In genomic region chr2:15724235-15724634, GRCh38 we compare ENCODE assay signal across 26 cellular contexts.
"Had no signal": no experiment of that assay in that cellular context is flagged by ENCODE, and none has a peak within 500 bp of the region (broad histone marks: within the 10 kb centered on the region; RNA-seq: fewer than 3 reads in every experiment).

No MANE protein-coding gene starts in this region.

- H3K27me3 Mint-ChIP-seq: stimulated activated naive CD8-positive, alpha-beta T cell treated with anti-CD3 and anti-CD28 coated beads, Interleukin-15, Interleukin-2, amounts not matched to agents 100 ng/mL and 50 ng/mL, for 24 hours had no signal

- H3K4me1 Mint-ChIP-seq: stimulated activated effector memory CD8-positive, alpha-beta T cell treated with anti-CD3 and anti-CD28 coated beads, Interleukin-12 subunit alpha, Interleukin-12 subunit beta, amount 100 ng/mL, for 72 hours; stimulated activated naive B cell treated with anti-CD40 and anti-IgM and Interleukin-4, amounts not matched to agents 10 μg/mL and 1 μg/mL and 100 μg/mL, for 72 hours had no signal

- H3K4me3 Mint-ChIP-seq: nephron; neural progenitor cell; stimulated activated effector memory CD8-positive, alpha-beta T cell treated with anti-CD3 and anti-CD28 coated beads, Interleukin-12 subunit alpha, Interleukin-12 subunit beta, amount 100 ng/mL, for 72 hours; stimulated activated naive B cell treated with anti-CD40 and anti-IgM and Interleukin-4, amounts not matched to agents 10 μg/mL and 1 μg/mL and 100 μg/mL, for 72 hours; stimulated activated naive CD8-positive, alpha-beta T cell treated with anti-CD3 and anti-CD28 coated beads, Interleukin-15, Interleukin-2, amounts not matched to agents 100 ng/mL and 50 ng/mL, for 24 hours had no signal

- H3K27ac ChIP-seq: neural progenitor cell, ovary, parathyroid adenoma, psoas muscle, right lobe of liver, sigmoid colon, stomach, thoracic aorta, thyroid gland, tibial nerve, upper lobe of left lung, vagina had no signal

- H3K4me3 ChIP-seq: neural progenitor cell, ovary, psoas muscle, right lobe of liver, sigmoid colon, stomach, thoracic aorta, thyroid gland, tibial nerve, upper lobe of left lung, vagina had no signal

- H3K36me3 ChIP-seq: neural progenitor cell, ovary, right lobe of liver, sigmoid colon, stomach, thoracic aorta, thyroid gland, tibial nerve, upper lobe of left lung, vagina had no signal

- H3K9me3 ChIP-seq: ovary, psoas muscle, right lobe of liver, sigmoid colon, stomach, thoracic aorta, thyroid gland, tibial nerve, upper lobe of left lung, vagina had no signal

- H3K27ac Mint-ChIP-seq: progenitor cell of endocrine pancreas; stimulated activated effector memory CD8-positive, alpha-beta T cell treated with anti-CD3 and anti-CD28 coated beads, Interleukin-12 subunit alpha, Interleukin-12 subunit beta, amount 100 ng/mL, for 72 hours; stimulated activated naive B cell treated with anti-CD40 and anti-IgM and Interleukin-4, amounts not matched to agents 10 μg/mL and 1 μg/mL and 100 μg/mL, for 72 hours; stimulated activated naive CD8-positive, alpha-beta T cell treated with anti-CD3 and anti-CD28 coated beads, Interleukin-15, Interleukin-2, amounts not matched to agents 100 ng/mL and 50 ng/mL, for 24 hours had no signal

- H3K4me2 ChIP-seq: neural progenitor cell had no signal

- H3K36me3 Mint-ChIP-seq: neural progenitor cell; stimulated activated effector memory CD8-positive, alpha-beta T cell treated with anti-CD3 and anti-CD28 coated beads, Interleukin-12 subunit alpha, Interleukin-12 subunit beta, amount 100 ng/mL, for 72 hours; stimulated activated naive B cell treated with anti-CD40 and anti-IgM and Interleukin-4, amounts not matched to agents 10 μg/mL and 1 μg/mL and 100 μg/mL, for 72 hours had no signal

- H3K9me3 Mint-ChIP-seq: nephron; stimulated activated effector memory CD8-positive, alpha-beta T cell treated with anti-CD3 and anti-CD28 coated beads, Interleukin-12 subunit alpha, Interleukin-12 subunit beta, amount 100 ng/mL, for 72 hours; stimulated activated naive B cell treated with anti-CD40 and anti-IgM and Interleukin-4, amounts not matched to agents 10 μg/mL and 1 μg/mL and 100 μg/mL, for 72 hours; stimulated activated naive CD8-positive, alpha-beta T cell treated with anti-CD3 and anti-CD28 coated beads, Interleukin-15, Interleukin-2, amounts not matched to agents 100 ng/mL and 50 ng/mL, for 24 hours had no signal

- H3K4me1 ChIP-seq: parathyroid adenoma, psoas muscle, right lobe of liver, sigmoid colon, stomach, thyroid gland, tibial nerve, upper lobe of left lung, vagina had no signal

- H3K9ac ChIP-seq: neural progenitor cell, parathyroid adenoma had no signal

- DNase-seq: occipital lobe; ovary; psoas muscle; right cardiac atrium; right lobe of liver; sigmoid colon; small intestine; stimulated activated CD4-positive, alpha-beta T cell treated with anti-CD3 and anti-CD28 coated beads, Interleukin-15, amount 100 ng/mL, for 24 hours; stimulated activated CD4-positive, alpha-beta T cell treated with anti-CD3 and anti-CD28 coated beads, Interleukin-2, amount 100 ng/mL, for 24 hours; stimulated activated CD4-positive, alpha-beta T cell treated with anti-CD3 and anti-CD28 coated beads, Interleukin-2, amount 100 ng/mL, for 48 hours; stimulated activated CD4-positive, alpha-beta T cell treated with anti-CD3 and anti-CD28 coated beads, Interleukin-4, amount 100 ng/mL, for 24 hours; stimulated activated naive B cell treated with anti-CD40 and anti-IgM and Interleukin-4, amounts not matched to agents 10 μg/mL and 1 μg/mL and 100 μg/mL, for 72 hours; stimulated activated naive CD4-positive, alpha-beta T cell treated with Interleukin-2 at 50 U/mL for 16 hours; thyroid gland; trophoblast cell; upper lobe of left lung had no signal

- H3K27me3 ChIP-seq: neural progenitor cell, ovary, right lobe of liver, sigmoid colon, stomach, thyroid gland, tibial nerve, upper lobe of left lung, vagina had no signal
